ENCODE assay signal across 8 cellular contexts in genomic region chr12:6937481-6938352, GRCh38. TPM values are rescaled to one million over a fixed set of nuclear protein-coding genes. Genes with fewer than 3 reads are reported as not detected.
A peak's percentile ranks its signal among the peaks of the same experiment; 100 is the strongest.
DNase-seq lines count a peak whose midpoint lies in the region; ATAC-seq, FAIRE-seq and TF ChIP-seq lines count a peak whose summit lies in the region.

No MANE protein-coding gene starts in this region.

- peaks cover 47% of the 10 kb centered on the region for H3F3A ChIP-seq in smooth muscle cell (ENCODE audit: low read depth)

- peaks cover 11% of the 10 kb centered on the region for H3K4me1 ChIP-seq in smooth muscle cell (ENCODE audit: low read depth)

- DNase-seq in AG08395 (ENCODE audit: low spot score): peak; percentile 85
- DNase-seq in NCI-H2227 (lab: John Stamatoyannopoulos, UW; ENCODE audit: unreplicated experiment): peak; percentile 95
- DNase-seq in bronchial epithelial cell (ENCODE audit: low read depth): peak; percentile 86
- DNase-seq in iPS-NIHi7 (ENCODE audit: extremely low spot score): peak; percentile 75
- peak; percentile 55 for DNase-seq in smooth muscle cell (lab: John Stamatoyannopoulos, UW; ENCODE audit: unreplicated experiment)

- ATAC-seq in GM18870 (IDR thresholded peaks at IDR 0.05; ENCODE audit: unreplicated experiment) (peak; percentile 71), HG03135 (IDR thresholded peaks at IDR 0.05; ENCODE audit: unreplicated experiment) (peak; percentile 87)

- H3K4me3 ChIP-seq in WI38 (ENCODE audit: low read depth, low read length) (peak overlapping the region; percentile 58), bronchial epithelial cell (ENCODE audit: low read depth, low read length) (peak overlapping the region; percentile 43), smooth muscle cell (peak overlapping the region; percentile 64)

- TF ChIP-seq CTCF in WI38 (IDR thresholded peaks at IDR 0.05; ENCODE audit: low read depth, low read length) (peak; percentile 84), bronchial epithelial cell (IDR thresholded peaks at IDR 0.05; ENCODE audit: insufficient read depth, low read length, severe bottlenecking) (peak; percentile 94), smooth muscle cell (IDR thresholded peaks at IDR 0.05; ENCODE audit: borderline replicate concordance, insufficient read depth, poor library complexity, severe bottlenecking) (peak; percentile 91)

- H3K9me3 ChIP-seq in smooth muscle cell (replicated peaks; ENCODE audit: low read depth): no peaks in the 10 kb centered on the region

- peaks cover 17% of the 10 kb centered on the region for H3K79me2 ChIP-seq in smooth muscle cell (ENCODE audit: low read depth)

- H3K27ac ChIP-seq in smooth muscle cell (ENCODE audit: low read depth): peak overlapping the region; percentile 61

- H3K27me3 ChIP-seq in bronchial epithelial cell (ENCODE audit: control insufficient read depth, insufficient read depth, low read length): no peaks in the 10 kb centered on the region
- no peaks in the 10 kb centered on the region for H3K27me3 ChIP-seq in smooth muscle cell (ENCODE audit: low read depth)

- FAIRE-seq in bronchial epithelial cell (lab: Jason Lieb, UNC): peak; percentile 62

- peaks cover 18% of the 10 kb centered on the region for H4K20me1 ChIP-seq in smooth muscle cell (ENCODE audit: low read depth)

- peak overlapping the region; percentile 71 for H3K9ac ChIP-seq in smooth muscle cell (ENCODE audit: low read depth)

- 3% methylated on average over 57 of the region's 80 CpGs for WGBS in smooth muscle cell (ENCODE audit: low lambda C conversion rate)

- H3K36me3 ChIP-seq in bronchial epithelial cell (ENCODE audit: control insufficient read depth, insufficient read depth, low read length) (peaks cover 15% of the 10 kb centered on the region), smooth muscle cell (ENCODE audit: low read depth) (no peaks in the 10 kb centered on the region)

- peak overlapping the region; percentile 92 for H3K4me2 ChIP-seq in smooth muscle cell

- peak overlapping the region; percentile 5 for H2AFZ ChIP-seq in smooth muscle cell (ENCODE audit: low read depth)

RNA-seq across cellular contexts. Expression of gene RNU7-1, which starts 5.9 kb away (rescaled TPM):
- total RNA-seq in bronchial epithelial cell: not detected in 2 replicates
- total RNA-seq in smooth muscle cell: not detected in 2 replicates
- polyA plus RNA-seq in smooth muscle cell: not detected in 2 replicates

RNA-seq across cellular contexts. Expression of gene C12orf57, which starts 6.1 kb away (rescaled TPM):
- total RNA-seq in bronchial epithelial cell: 92.2 and 161 TPM in 2 replicates
- total RNA-seq in smooth muscle cell: 433 and 494 TPM in 2 replicates
- polyA plus RNA-seq in smooth muscle cell: 360 and 397 TPM in 2 replicates

RNA-seq across cellular contexts. Expression of gene ATN1, which starts 10.0 kb away (rescaled TPM):
- total RNA-seq in bronchial epithelial cell (4.9 and 7.1 TPM in 2 replicates), smooth muscle cell (9.9 and 30.4 TPM in 2 replicates)
- 28.8 and 36.1 TPM in 2 replicates for polyA plus RNA-seq in smooth muscle cell

RNA-seq across cellular contexts. Expression of gene PTPN6, which starts 13.4 kb away (rescaled TPM):
- total RNA-seq in bronchial epithelial cell (10.9 and 12.4 TPM in 2 replicates), smooth muscle cell (4.3 and 5.5 TPM in 2 replicates)
- 2.8 and 8.7 TPM in 2 replicates for polyA plus RNA-seq in smooth muscle cell

RNA-seq across cellular contexts. Expression of gene ENO2, which starts 23.3 kb away (rescaled TPM):
- total RNA-seq in bronchial epithelial cell (9.0 and 10.0 TPM in 2 replicates), smooth muscle cell (52.5 and 58.8 TPM in 2 replicates)
- polyA plus RNA-seq in smooth muscle cell: 105 and 127 TPM in 2 replicates

Comparison
In these comparisons a context has a peak if more than half of its experiments do, and no peak if none do; other contexts are left out.
1. Peak in every context shown above with its lines: DNase-seq, ATAC-seq, H3K4me3 ChIP-seq and H3K27ac ChIP-seq.